ENCODE assay signal across 39 cellular contexts in genomic region chr1:92218559-92218958, GRCh38. TPM values are rescaled to one million over a fixed set of nuclear protein-coding genes. Genes with fewer than 3 reads are reported as not detected.
"Had no signal": no experiment of that assay in that cellular context is flagged by ENCODE, and none has a peak within 500 bp of the region (broad histone marks: within the 10 kb centered on the region; RNA-seq: fewer than 3 reads in every experiment).

No MANE protein-coding gene starts in this region.

- H3K4me3 ChIP-seq: ascending aorta, breast epithelium, cardiac muscle cell, coronary artery, esophagus squamous epithelium, gastroesophageal sphincter, heart right ventricle had no signal

- ATAC-seq: activated CD8-positive, alpha-beta memory T cell treated with anti-CD3 and anti-CD28 coated beads, Interleukin-2, amount 10 ng/mL, durations not matched to agents 7 days and 5 days; activated CD8-positive, alpha-beta T cell treated with anti-CD3 and anti-CD28 coated beads, Interleukin-2, amount 10 ng/mL, durations not matched to agents 7 days and 5 days; effector memory CD8-positive, alpha-beta T cell; gastroesophageal sphincter; heart right ventricle; T-helper 17 cell had no signal

- H3K36me3 ChIP-seq: ascending aorta, breast epithelium, cardiac muscle cell, esophagus squamous epithelium, gastroesophageal sphincter, heart right ventricle, WERI-Rb-1 had no signal

- H3K27me3 ChIP-seq: ascending aorta, breast epithelium, cardiac muscle cell, esophagus squamous epithelium, gastroesophageal sphincter, heart right ventricle had no signal

- H3K27ac ChIP-seq: ascending aorta, breast epithelium, cardiac muscle cell, coronary artery, epithelial cell of prostate, esophagus squamous epithelium, gastroesophageal sphincter, heart right ventricle, WERI-Rb-1 had no signal

- H3K9me3 ChIP-seq: ascending aorta, breast epithelium, esophagus squamous epithelium, gastroesophageal sphincter, heart right ventricle had no signal

- DNase-seq: activated CD4-positive, alpha-beta memory T cell treated with anti-CD3 and anti-CD28 coated beads for 36 hours; activated CD4-positive, alpha-beta T cell treated with anti-CD3 and anti-CD28 coated beads for 36 hours; activated CD4-positive, alpha-beta T cell treated with anti-CD3 and anti-CD28 coated beads, Interleukin-2, amount 10 ng/mL, durations not matched to agents 24 days and 14 days; activated CD4-positive, CD25-positive, alpha-beta regulatory T cell; activated CD4-positive, CD25-positive, alpha-beta regulatory T cell treated with anti-CD3 and anti-CD28 coated beads, Interleukin-2, amount 50 U/mL, for 72 hours; activated CD8-positive, alpha-beta memory T cell treated with anti-CD3 and anti-CD28 coated beads, Interleukin-2, amount 10 ng/mL, durations not matched to agents 7 days and 5 days; activated CD8-positive, alpha-beta memory T cell treated with anti-CD3 and anti-CD28 coated beads, Interleukin-2, amount 50 U/mL, for 4 hours; activated CD8-positive, alpha-beta T cell treated with anti-CD3 and anti-CD28 coated beads, Interleukin-2, amount 10 ng/mL, durations not matched to agents 7 days and 5 days; activated effector memory CD4-positive, alpha-beta T cell treated with anti-CD3 and anti-CD28 coated beads, Interleukin-2, amount 50 U/mL, for 16 hours; activated naive CD4-positive, alpha-beta T cell treated with anti-CD3 and anti-CD28 coated beads for 36 hours; activated naive CD8-positive, alpha-beta T cell treated with anti-CD3 and anti-CD28 coated beads, Interleukin-2, amount 10 ng/mL, durations not matched to agents 7 days and 5 days; activated T-cell treated with anti-CD3 and anti-CD28 coated beads, Interleukin-2, amount 50 U/mL, for 1 hour; activated T-cell treated with anti-CD3 and anti-CD28 coated beads, Interleukin-2, amount 50 U/mL, for 48 hours; central memory CD4-positive, alpha-beta T cell; effector CD4-positive, alpha-beta T cell; effector memory CD8-positive, alpha-beta T cell; esophagus squamous epithelium; foreskin melanocyte; heart right ventricle; T-helper 1 cell; T-helper 17 cell; T1000; WERI-Rb-1 had no signal

- FAIRE-seq: endometrium, endothelial cell of umbilical vein had no signal

- H3K4me1 ChIP-seq: ascending aorta, breast epithelium, esophagus squamous epithelium, gastroesophageal sphincter, heart right ventricle had no signal

RNA-seq across cellular contexts. Expression of gene C1orf146, which starts 0.8 kb away (rescaled TPM):
- total RNA-seq: activated CD4-positive, alpha-beta memory T cell treated with anti-CD3 and anti-CD28 coated beads for 36 hours; activated CD4-positive, alpha-beta T cell treated with anti-CD3 and anti-CD28 coated beads for 36 hours; activated CD4-positive, alpha-beta T cell treated with anti-CD3 and anti-CD28 coated beads, Interleukin-2, amount 10 ng/mL, durations not matched to agents 24 days and 14 days; activated CD8-positive, alpha-beta memory T cell treated with anti-CD3 and anti-CD28 coated beads for 36 hours; activated CD8-positive, alpha-beta memory T cell treated with anti-CD3 and anti-CD28 coated beads, Interleukin-2, amount 10 ng/mL, durations not matched to agents 7 days and 5 days; activated CD8-positive, alpha-beta T cell treated with anti-CD3 and anti-CD28 coated beads, Interleukin-2, amount 10 ng/mL, durations not matched to agents 7 days and 5 days; activated naive CD4-positive, alpha-beta T cell treated with anti-CD3 and anti-CD28 coated beads for 36 hours; activated naive CD8-positive, alpha-beta T cell treated with anti-CD3 and anti-CD28 coated beads, Interleukin-2, amount 10 ng/mL, durations not matched to agents 7 days and 5 days; activated T-helper 1 cell treated with anti-CD3 and anti-CD28 coated beads, Interleukin-12 subunit alpha, Interleukin-12 subunit beta, Interleukin-2, Interleukin-4 antibody, amounts not matched to agents 30 ng/mL and 10 ng/mL and 1 ng/mL, durations not matched to agents 14 hours and 24 hours and 36 hours; activated T-helper 2 cell treated with anti-CD3 and anti-CD28 coated beads, Interferon-gamma antibody, Interleukin-2, Interleukin-4, amounts not matched to agents 10 μg/mL and 5 μg/mL and 100 μg/mL, durations not matched to agents 14 hours and 24 hours and 36 hours; ascending aorta; breast epithelium; cardiac muscle cell; cerebellum; endothelial cell of umbilical vein; esophagus squamous epithelium; fibroblast of lung; fibroblast of villous mesenchyme; gastroesophageal sphincter; glomerular endothelial cell; heart right ventricle; T-helper 17 cell had no signal
- polyA plus RNA-seq: cardiac muscle cell, endothelial cell of umbilical vein, esophagus, fibroblast of lung, heart right ventricle had no signal
